30 cellular contexts compared by ENCODE assay signal in the genomic region with DNA sequence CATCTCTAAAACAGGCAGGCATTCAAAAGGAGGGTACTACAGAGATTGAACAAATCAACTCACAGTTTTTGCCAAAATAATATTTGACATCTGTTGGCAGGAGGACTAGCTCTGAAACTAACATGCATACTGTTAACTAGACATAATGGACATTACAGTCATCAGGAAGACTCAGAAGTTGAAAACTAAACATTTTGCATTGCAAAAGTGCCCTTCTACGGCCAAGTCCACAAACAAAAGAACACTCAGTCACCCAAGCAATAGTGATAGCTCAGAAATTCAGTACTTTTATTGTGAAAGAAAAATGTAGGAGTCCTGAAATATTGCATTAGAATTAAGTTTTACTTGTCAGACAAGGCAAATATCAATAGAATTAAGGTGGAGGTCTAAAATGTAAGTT.
"Had no signal": no experiment of that assay in that cellular context is flagged by ENCODE, and none has a peak within 500 bp of the region (broad histone marks: within the 10 kb centered on the region; RNA-seq: fewer than 3 reads in every experiment).

No MANE protein-coding gene starts in this region.

- H3K27ac ChIP-seq: cardiac muscle cell, SJSA1, WERI-Rb-1 had no signal

- H3K4me1 ChIP-seq: SJSA1 had no signal

- H3K36me3 Mint-ChIP-seq: activated naive CD4-positive, alpha-beta T cell treated with anti-CD3 and anti-CD28 coated beads, Interleukin-2, amount 50 U/mL, for 72 hours; brain had no signal

- H3K4me3 Mint-ChIP-seq: activated CD8-positive, alpha-beta T cell treated with anti-CD3 and anti-CD28 coated beads, Interleukin-2, amount 10 ng/mL, durations not matched to agents 7 days and 5 days; activated naive CD8-positive, alpha-beta T cell treated with anti-CD3 and anti-CD28 coated beads, Interleukin-2, amount 50 U/mL, for 24 hours; activated T-helper 1 cell treated with anti-CD3 and anti-CD28 coated beads, Interleukin-12 subunit alpha, Interleukin-12 subunit beta, Interleukin-2, Interleukin-4 antibody, amounts not matched to agents 30 ng/mL and 10 ng/mL and 1 ng/mL, durations not matched to agents 14 hours and 24 hours and 36 hours; brain had no signal

- H3K27me3 Mint-ChIP-seq: activated naive CD8-positive, alpha-beta T cell treated with anti-CD3 and anti-CD28 coated beads, Interleukin-2, amount 50 U/mL, for 24 hours; brain had no signal

- H3K27me3 ChIP-seq: cardiac muscle cell, MG63, SJSA1 had no signal

- H3K9me3 Mint-ChIP-seq: activated T-helper 1 cell treated with anti-CD3 and anti-CD28 coated beads, Interleukin-12 subunit alpha, Interleukin-12 subunit beta, Interleukin-2, Interleukin-4 antibody, amounts not matched to agents 30 ng/mL and 10 ng/mL and 1 ng/mL, durations not matched to agents 14 hours and 24 hours and 36 hours had no signal

- ATAC-seq: activated CD8-positive, alpha-beta T cell treated with anti-CD3 and anti-CD28 coated beads, Interleukin-2, amount 10 ng/mL, durations not matched to agents 7 days and 5 days; activated naive CD4-positive, alpha-beta T cell treated with anti-CD3 and anti-CD28 coated beads, Interleukin-2, amount 50 U/mL, for 72 hours; activated naive CD8-positive, alpha-beta T cell treated with anti-CD3 and anti-CD28 coated beads, Interleukin-2, amount 50 U/mL, for 24 hours had no signal

- H3K9me3 ChIP-seq: MG63, SJSA1 had no signal

- H3K27ac Mint-ChIP-seq: activated CD8-positive, alpha-beta T cell treated with anti-CD3 and anti-CD28 coated beads, Interleukin-2, amount 10 ng/mL, durations not matched to agents 7 days and 5 days; activated naive CD4-positive, alpha-beta T cell treated with anti-CD3 and anti-CD28 coated beads, Interleukin-2, amount 50 U/mL, for 72 hours; activated naive CD8-positive, alpha-beta T cell treated with anti-CD3 and anti-CD28 coated beads, Interleukin-2, amount 50 U/mL, for 24 hours; activated T-helper 1 cell treated with anti-CD3 and anti-CD28 coated beads, Interleukin-12 subunit alpha, Interleukin-12 subunit beta, Interleukin-2, Interleukin-4 antibody, amounts not matched to agents 30 ng/mL and 10 ng/mL and 1 ng/mL, durations not matched to agents 14 hours and 24 hours and 36 hours; brain had no signal

- H3K36me3 ChIP-seq: cardiac muscle cell, MG63, SJSA1, WERI-Rb-1 had no signal

- DNase-seq: activated CD4-positive, alpha-beta T cell treated with anti-CD3 and anti-CD28 coated beads for 4 hours; activated CD8-positive, alpha-beta memory T cell treated with anti-CD3 and anti-CD28 coated beads, Interleukin-2, amount 50 U/mL, for 48 hours; activated CD8-positive, alpha-beta T cell treated with anti-CD3 and anti-CD28 coated beads, Interleukin-2, amount 10 ng/mL, durations not matched to agents 7 days and 5 days; activated effector memory CD4-positive, alpha-beta T cell treated with Interleukin-2 at 50 U/mL for 16 hours; activated naive CD4-positive, alpha-beta T cell treated with Interleukin-2 at 50 U/mL for 16 hours; activated naive CD8-positive, alpha-beta T cell treated with anti-CD3 and anti-CD28 coated beads, Interleukin-2, amount 50 U/mL, for 24 hours; activated T-cell treated with anti-CD3 and anti-CD28 coated beads, Interleukin-2, amount 50 U/mL, for 1 hour; amygdala; KG1; MG63; MV-4-11; NCI-H1092 treated with DMSO at 0.1 percent for 48 hours; NCI-H1417 treated with DMSO at 0.1 percent for 48 hours; NCI-H1694; NCI-H2029; NCI-H2107; NCI-H2171 treated with DMSO at 0.1 percent for 48 hours; NCI-H345; NCI-H510A; NCI-H526 treated with DMSO at 0.1 percent for 48 hours; NCI-H82; OCI-M1; SHP77; T-helper 1 cell; WERI-Rb-1 had no signal

- H3K4me1 Mint-ChIP-seq: activated naive CD8-positive, alpha-beta T cell treated with anti-CD3 and anti-CD28 coated beads, Interleukin-2, amount 50 U/mL, for 24 hours; brain had no signal

- H3K4me3 ChIP-seq: cardiac muscle cell, MG63, SJSA1 had no signal
